ENCODE assay signal across 11 cellular contexts in genomic region chr15:69380726-69381105, GRCh38. TPM values are rescaled to one million over a fixed set of nuclear protein-coding genes. Genes with fewer than 3 reads are reported as not detected.
DNase-seq lines count a peak whose midpoint lies in the region; ATAC-seq and TF ChIP-seq lines count a peak whose summit lies in the region.
"Had no signal": no experiment of that assay in that cellular context is flagged by ENCODE, and none has a peak within 500 bp of the region (broad histone marks: within the 10 kb centered on the region; RNA-seq: fewer than 3 reads in every experiment).

No MANE protein-coding gene starts in this region.

- no peaks in the 10 kb centered on the region for H3K9me2 ChIP-seq in GM23338 (ENCODE audit: insufficient read depth)

- no peak overlapping the region for H3K4ac ChIP-seq in mesendoderm (ENCODE audit: low read depth, low read length)

- no CpG with 5 or more reads among the region's 10 CpGs for WGBS in mesendoderm (ENCODE audit: extremely low coverage, insufficient coverage, low lambda C conversion rate)

- no peak overlapping the region for H2BK120ac ChIP-seq in mesendoderm (ENCODE audit: low read depth, low read length)

- H3K23ac ChIP-seq in mesendoderm (ENCODE audit: low read length): no peak overlapping the region

- no peak overlapping the region for H3K9ac ChIP-seq in mesendoderm (ENCODE audit: low read length)
- H3K9ac ChIP-seq: BLaER1 treated with 17β-estradiol and CSF1 and Interleukin-3, amounts not matched to agents 10 nM and 100 nM; GM23248 had no signal

- no peaks in the 10 kb centered on the region for H3K79me2 ChIP-seq in GM23338 (replicated peaks; ENCODE audit: insufficient read depth)
- no peaks in the 10 kb centered on the region for H3K79me2 ChIP-seq in mesendoderm (ENCODE audit: control insufficient read depth, insufficient read depth, low read length)

- no peaks in the 10 kb centered on the region for H3K27me3 ChIP-seq in GM23338 (ENCODE audit: insufficient read depth)
- no peaks in the 10 kb centered on the region for H3K27me3 ChIP-seq in RWPE2 (ENCODE audit: insufficient read depth, poor library complexity, severe bottlenecking)
- no peaks in the 10 kb centered on the region for H3K27me3 ChIP-seq in mesendoderm (ENCODE audit: insufficient read depth, low read length, poor library complexity)
- H3K27me3 ChIP-seq: BLaER1 treated with 17β-estradiol and CSF1 and Interleukin-3, amounts not matched to agents 10 nM and 100 nM had no signal

- TF ChIP-seq CTCF in GM23338 (conservative IDR thresholded peaks at IDR 0.05; ENCODE audit: low read depth in 2 of 2) (no peak), RWPE2 (IDR thresholded peaks at IDR 0.05; ENCODE audit: poor library complexity, severe bottlenecking) (no peak)

- no peak overlapping the region for H3K56ac ChIP-seq in mesendoderm (ENCODE audit: low read length)

- ATAC-seq in GM23338 (peak; percentile 27; the same call in 2 of the 3 replicates), RWPE2 (ENCODE audit: low read depth) (no peak; the same call in 2 of the 3 replicates), HG03520 (IDR thresholded peaks at IDR 0.05; ENCODE audit: unreplicated experiment) (no peak)
- peak; percentile 15 for ATAC-seq in stimulated activated memory B cell treated with anti-CD40 and anti-IgM and Interleukin-4, amounts not matched to agents 10 μg/mL and 1 μg/mL and 100 μg/mL, for 72 hours

- no peak overlapping the region for H4K5ac ChIP-seq in mesendoderm (ENCODE audit: low read length)

- no peaks in the 10 kb centered on the region for H3K9me3 Mint-ChIP-seq in GM23338
- no peaks in the 10 kb centered on the region for H3K9me3 Mint-ChIP-seq in stimulated activated memory B cell treated with anti-CD40 and anti-IgM and Interleukin-4, amounts not matched to agents 10 μg/mL and 1 μg/mL and 100 μg/mL, for 72 hours
- H3K9me3 Mint-ChIP-seq: CD4-positive, CD25-positive, alpha-beta regulatory T cell had no signal

- no peak overlapping the region for H2BK15ac ChIP-seq in mesendoderm (replicated peaks; ENCODE audit: low read depth)

- H3K9me3 ChIP-seq in RWPE2 (ENCODE audit: severe bottlenecking): no peaks in the 10 kb centered on the region
- H3K9me3 ChIP-seq: BLaER1 treated with 17β-estradiol and CSF1 and Interleukin-3, amounts not matched to agents 10 nM and 100 nM had no signal

- H3F3A ChIP-seq in GM23338 (replicated peaks; ENCODE audit: low read depth): no peaks in the 10 kb centered on the region

- H3K27me3 Mint-ChIP-seq in GM23338 (ENCODE audit: insufficient read depth, low read depth, poor library complexity): peaks cover 5% of the 10 kb centered on the region
- H3K27me3 Mint-ChIP-seq in stimulated activated memory B cell treated with anti-CD40 and anti-IgM and Interleukin-4, amounts not matched to agents 10 μg/mL and 1 μg/mL and 100 μg/mL, for 72 hours: peaks cover 36% of the 10 kb centered on the region

- H3K36me3 ChIP-seq in GM23338 (ENCODE audit: insufficient read depth): no peaks in the 10 kb centered on the region
- H3K36me3 ChIP-seq in RWPE2 (ENCODE audit: low read depth): no peaks in the 10 kb centered on the region
- no peaks in the 10 kb centered on the region for H3K36me3 ChIP-seq in mesendoderm (ENCODE audit: control insufficient read depth, insufficient read depth, low read length)
- H3K36me3 ChIP-seq: BLaER1 treated with 17β-estradiol and CSF1 and Interleukin-3, amounts not matched to agents 10 nM and 100 nM had no signal

- no peak overlapping the region for H3K4me3 Mint-ChIP-seq in GM23338
- H3K4me3 Mint-ChIP-seq in stimulated activated memory B cell treated with anti-CD40 and anti-IgM and Interleukin-4, amounts not matched to agents 10 μg/mL and 1 μg/mL and 100 μg/mL, for 72 hours: no peak overlapping the region
- H3K4me3 Mint-ChIP-seq: CD4-positive, CD25-positive, alpha-beta regulatory T cell had no signal

- H3K4me1 ChIP-seq in GM23338 (ENCODE audit: insufficient read depth): no peaks in the 10 kb centered on the region
- no peaks in the 10 kb centered on the region for H3K4me1 ChIP-seq in RWPE2 (ENCODE audit: insufficient read depth, poor library complexity, severe bottlenecking)
- H3K4me1 ChIP-seq in mesendoderm (ENCODE audit: control insufficient read depth, low read depth, low read length): no peaks in the 10 kb centered on the region
- H3K4me1 ChIP-seq: BLaER1 treated with 17β-estradiol and CSF1 and Interleukin-3, amounts not matched to agents 10 nM and 100 nM had no signal

- H3K4me1 Mint-ChIP-seq in GM23338: peaks cover 15% of the 10 kb centered on the region
- no peaks in the 10 kb centered on the region for H3K4me1 Mint-ChIP-seq in stimulated activated memory B cell treated with anti-CD40 and anti-IgM and Interleukin-4, amounts not matched to agents 10 μg/mL and 1 μg/mL and 100 μg/mL, for 72 hours
- H3K4me1 Mint-ChIP-seq: CD4-positive, CD25-positive, alpha-beta regulatory T cell had no signal

- no peak overlapping the region for H4K8ac ChIP-seq in mesendoderm (ENCODE audit: low read depth, low read length)

- H4K20me1 ChIP-seq in GM23338 (replicated peaks; ENCODE audit: insufficient read depth): no peaks in the 10 kb centered on the region; the same call in 1 of the 2 replicates
- H4K20me1 ChIP-seq: BLaER1 treated with 17β-estradiol and CSF1 and Interleukin-3, amounts not matched to agents 10 nM and 100 nM had no signal

- no peak overlapping the region for H3K18ac ChIP-seq in mesendoderm (ENCODE audit: low read length)

- no peak overlapping the region for H2BK5ac ChIP-seq in mesendoderm (ENCODE audit: low read length)

- no peak overlapping the region for H3K27ac ChIP-seq in GM23338 (ENCODE audit: low read depth)
- H3K27ac ChIP-seq in RWPE2 (ENCODE audit: poor library complexity, severe bottlenecking): no peak overlapping the region
- H3K27ac ChIP-seq in mesendoderm (ENCODE audit: low read depth, low read length): no peak overlapping the region
- H3K27ac ChIP-seq in caudate nucleus (ENCODE audit: low read depth, low read length): no peak overlapping the region
- H3K27ac ChIP-seq: BLaER1 treated with 17β-estradiol and CSF1 and Interleukin-3, amounts not matched to agents 10 nM and 100 nM; GM23248 had no signal

- DNase-seq in GM23338 (ENCODE audit: low spot score): no peak
- peak; percentile 64 for DNase-seq in RWPE2 (ENCODE audit: low spot score)
- DNase-seq in mesenteric fat pad (ENCODE audit: low spot score): peak; percentile 72
- no peak for DNase-seq in mesendoderm
- DNase-seq in caudate nucleus (lab: John Stamatoyannopoulos, UW): no peak
- DNase-seq: ACHN; CD4-positive, CD25-positive, alpha-beta regulatory T cell had no signal

- H3K79me1 ChIP-seq in mesendoderm (ENCODE audit: low read length): no peaks in the 10 kb centered on the region

- H3K36me3 Mint-ChIP-seq in GM23338 (ENCODE audit: low read depth): no peaks in the 10 kb centered on the region
- no peaks in the 10 kb centered on the region for H3K36me3 Mint-ChIP-seq in stimulated activated memory B cell treated with anti-CD40 and anti-IgM and Interleukin-4, amounts not matched to agents 10 μg/mL and 1 μg/mL and 100 μg/mL, for 72 hours
- H3K36me3 Mint-ChIP-seq: CD4-positive, CD25-positive, alpha-beta regulatory T cell had no signal

- H3K4me2 ChIP-seq in GM23338 (no peak overlapping the region), mesendoderm (ENCODE audit: low read length) (no peak overlapping the region)
- H3K4me2 ChIP-seq: BLaER1 treated with 17β-estradiol and CSF1 and Interleukin-3, amounts not matched to agents 10 nM and 100 nM had no signal

- H3K4me3 ChIP-seq in GM23338 (no peak overlapping the region), RWPE2 (ENCODE audit: severe bottlenecking) (no peak overlapping the region), mesendoderm (ENCODE audit: low read length) (no peak overlapping the region)
- H3K4me3 ChIP-seq: BLaER1 treated with 17β-estradiol and CSF1 and Interleukin-3, amounts not matched to agents 10 nM and 100 nM; GM23248 had no signal

- no peak overlapping the region for H2AFZ ChIP-seq in GM23338
- H2AFZ ChIP-seq: GM23248 had no signal

- H3K27ac Mint-ChIP-seq in GM23338: no peak overlapping the region
- no peak overlapping the region for H3K27ac Mint-ChIP-seq in stimulated activated memory B cell treated with anti-CD40 and anti-IgM and Interleukin-4, amounts not matched to agents 10 μg/mL and 1 μg/mL and 100 μg/mL, for 72 hours
- H3K27ac Mint-ChIP-seq: CD4-positive, CD25-positive, alpha-beta regulatory T cell had no signal

- no peak overlapping the region for H2AK5ac ChIP-seq in mesendoderm (ENCODE audit: low read length)

TF ChIP-seq in GM23338, 12 proteins besides CTCF, POLR2A, EP300 and RAD21 (continues in another document):
- no peak for TF ChIP-seq NANOG (IDR thresholded peaks at IDR 0.05; ENCODE audit: borderline replicate concordance)
- TF ChIP-seq ZNF331 (CRISPR knock-in tag; IDR thresholded peaks at IDR 0.05; ENCODE audit: low read depth): no peak
- TF ChIP-seq STAT1 (IDR thresholded peaks at IDR 0.05; ENCODE audit: unreplicated experiment): no peak
- TF ChIP-seq ETS1 (IDR thresholded peaks at IDR 0.05): no peak

RNA-seq across cellular contexts. Expression of gene KIF23, which starts 33.4 kb away (rescaled TPM):
- total RNA-seq in GM23338 (2014; rRNA removed; shearing (Covaris generic)): 76.9 and 103 TPM in 2 replicates
- polyA plus RNA-seq in GM23338 (2016; fragmentation: Nextera tagmentation; extraction: Ambion mirVana): 36.7 and 52.9 TPM in 2 replicates
- total RNA-seq in mesenteric fat pad: 1.2 TPM
- 55.5 TPM for polyA plus RNA-seq in mesendoderm (2013, experiment 1 of 2)
- 58.0 TPM for polyA plus RNA-seq in mesendoderm (2013, experiment 2 of 2)

Comparison
In these comparisons a context has a peak if more than half of its experiments do, and no peak if none do; other contexts are left out.
1. ATAC-seq: peak in GM23338 (single experiment) and stimulated activated memory B cell treated with anti-CD40 and anti-IgM and Interleukin-4, amounts not matched to agents 10 μg/mL and 1 μg/mL and 100 μg/mL, for 72 hours (single experiment); none in RWPE2 (single experiment) and HG03520 (single experiment).
2. DNase-seq: peak in RWPE2 (single experiment) and mesenteric fat pad (single experiment); none in GM23338 (single experiment), mesendoderm (single experiment) and caudate nucleus (0 of 61).
3. RNA of gene KIF23, which starts 33.4 kb away (total RNA-seq): 76.9 to 103 TPM in GM23338; 1.2 TPM in mesenteric fat pad (single experiment); every median in the first group is over 10 times any median in the second.